Comparison of ENCODE assay signal across 6 cellular contexts in genomic region chr16:1379863-1380174, GRCh38. TPM values are rescaled to one million over a fixed set of nuclear protein-coding genes. Genes with fewer than 3 reads are reported as not detected.
DNase-seq lines count a peak whose midpoint lies in the region; ATAC-seq and TF ChIP-seq lines count a peak whose summit lies in the region.

No MANE protein-coding gene starts in this region.

- no peaks in the 10 kb centered on the region for H3K27me3 Mint-ChIP-seq in WTC11 (ENCODE audit: low read depth)
- H3K27me3 Mint-ChIP-seq in natural killer cell treated with Interleukin-12 subunit alpha and Interleukin-12 subunit beta and Interleukin-15 and Interleukin-18, amount 100 ng/mL, for 72 hours, result no peaks in the 10 kb centered on the region

- ATAC-seq in GM18505 (IDR thresholded peaks at IDR 0.05; ENCODE audit: unreplicated experiment) (peak; percentile 15), WTC11 (peak; percentile 78), GM19463 (IDR thresholded peaks at IDR 0.05; ENCODE audit: unreplicated experiment) (no peak)
- no peak for ATAC-seq in natural killer cell treated with Interleukin-12 subunit alpha and Interleukin-12 subunit beta and Interleukin-15 and Interleukin-18, amount 100 ng/mL, for 72 hours

- H3K27ac ChIP-seq in caudate nucleus (ENCODE audit: low read depth, low read length), result no peak overlapping the region

- peak overlapping the region; percentile 90; the same call in 1 of the 2 replicates for H3K27ac Mint-ChIP-seq in WTC11
- H3K27ac Mint-ChIP-seq in natural killer cell treated with Interleukin-12 subunit alpha and Interleukin-12 subunit beta and Interleukin-15 and Interleukin-18, amount 100 ng/mL, for 72 hours, result peak overlapping the region; percentile 49 to 62

- no peak for TF ChIP-seq POLR2A in GM18505 (IDR thresholded peaks at IDR 0.05; ENCODE audit: borderline replicate concordance, extremely low read depth, insufficient read depth, insufficient read length)

- DNase-seq in WTC11 (ENCODE audit: low spot score), result peak; percentile 79
- no peak for DNase-seq in natural killer cell treated with Interleukin-12 subunit alpha and Interleukin-12 subunit beta and Interleukin-15 and Interleukin-18, amount 100 ng/mL, for 72 hours (ENCODE audit: low spot score)
- no peak for DNase-seq in GM03348 (ENCODE audit: low spot score)
- no peak for DNase-seq in caudate nucleus (lab: John Stamatoyannopoulos, UW)

- peaks cover 2% of the 10 kb centered on the region; the same call in 1 of the 2 replicates for H3K36me3 Mint-ChIP-seq in WTC11
- no peaks in the 10 kb centered on the region for H3K36me3 Mint-ChIP-seq in natural killer cell treated with Interleukin-12 subunit alpha and Interleukin-12 subunit beta and Interleukin-15 and Interleukin-18, amount 100 ng/mL, for 72 hours

- TF ChIP-seq CTCF in WTC11 (IDR thresholded peaks at IDR 0.05), result no peak

- H3K4me3 Mint-ChIP-seq in WTC11, result peak overlapping the region; percentile 85
- H3K4me3 Mint-ChIP-seq in natural killer cell treated with Interleukin-12 subunit alpha and Interleukin-12 subunit beta and Interleukin-15 and Interleukin-18, amount 100 ng/mL, for 72 hours, result peak overlapping the region; percentile 82

- H3K9me3 Mint-ChIP-seq in WTC11, result no peaks in the 10 kb centered on the region
- H3K9me3 Mint-ChIP-seq in natural killer cell treated with Interleukin-12 subunit alpha and Interleukin-12 subunit beta and Interleukin-15 and Interleukin-18, amount 100 ng/mL, for 72 hours, result no peaks in the 10 kb centered on the region

- CTCF ChIA-PET in WTC11 (lab: Charles Lee), result interaction anchor here (0.5 to 3.1 kb wide), 16 partner anchors 9 to 659 kb away, joined by 3 to 31 read pairs (median 4); partner anchors contain the start of genes MAPK8IP3 and NPW

- POLR2A ChIA-PET in WTC11 (lab: Charles Lee), result interaction anchor here (1.4 kb wide), 2 partner anchors 28 to 37 kb away, joined by 3 to 12 read pairs; no protein-coding TSS in a partner anchor

- peaks cover 18% of the 10 kb centered on the region for H3K4me1 Mint-ChIP-seq in WTC11
- peaks cover 20 to 26% of the 10 kb centered on the region in 2 donors for H3K4me1 Mint-ChIP-seq in natural killer cell treated with Interleukin-12 subunit alpha and Interleukin-12 subunit beta and Interleukin-15 and Interleukin-18, amount 100 ng/mL, for 72 hours (ENCODE audit: low read depth in 2 of 2)

TF ChIP-seq in WTC11, 78 proteins besides CTCF, POLR2A, EP300 and RAD21 (continues in another document):
- TF ChIP-seq TEAD4 (CRISPR knock-in tag; IDR thresholded peaks at IDR 0.05) (no peak), MXD4 (CRISPR knock-in tag; IDR thresholded peaks at IDR 0.05; ENCODE audit: borderline replicate concordance) (no peak), MYBL2 (CRISPR knock-in tag; IDR thresholded peaks at IDR 0.05) (0 out of 2 replicates have a peak, but pooled peaks have one; percentile 12), NFE2L1 (CRISPR knock-in tag; IDR thresholded peaks at IDR 0.05) (no peak), IRF2 (CRISPR knock-in tag; IDR thresholded peaks at IDR 0.05; ENCODE audit: borderline replicate concordance, low read depth) (no peak), USF2 (CRISPR knock-in tag; IDR thresholded peaks at IDR 0.05) (no peak), RELA (CRISPR knock-in tag; IDR thresholded peaks at IDR 0.05; ENCODE audit: borderline replicate concordance) (no peak), OVOL2 (CRISPR knock-in tag; IDR thresholded peaks at IDR 0.05; ENCODE audit: borderline replicate concordance) (no peak), FOXK1 (CRISPR knock-in tag; IDR thresholded peaks at IDR 0.05) (no peak), CREM (CRISPR knock-in tag; IDR thresholded peaks at IDR 0.05) (no peak), CDX4 (CRISPR knock-in tag; IDR thresholded peaks at IDR 0.05; ENCODE audit: borderline replicate concordance) (no peak), FOXJ3 (CRISPR knock-in tag; IDR thresholded peaks at IDR 0.05; ENCODE audit: borderline replicate concordance) (no peak)
- TF ChIP-seq, protein P1, sequence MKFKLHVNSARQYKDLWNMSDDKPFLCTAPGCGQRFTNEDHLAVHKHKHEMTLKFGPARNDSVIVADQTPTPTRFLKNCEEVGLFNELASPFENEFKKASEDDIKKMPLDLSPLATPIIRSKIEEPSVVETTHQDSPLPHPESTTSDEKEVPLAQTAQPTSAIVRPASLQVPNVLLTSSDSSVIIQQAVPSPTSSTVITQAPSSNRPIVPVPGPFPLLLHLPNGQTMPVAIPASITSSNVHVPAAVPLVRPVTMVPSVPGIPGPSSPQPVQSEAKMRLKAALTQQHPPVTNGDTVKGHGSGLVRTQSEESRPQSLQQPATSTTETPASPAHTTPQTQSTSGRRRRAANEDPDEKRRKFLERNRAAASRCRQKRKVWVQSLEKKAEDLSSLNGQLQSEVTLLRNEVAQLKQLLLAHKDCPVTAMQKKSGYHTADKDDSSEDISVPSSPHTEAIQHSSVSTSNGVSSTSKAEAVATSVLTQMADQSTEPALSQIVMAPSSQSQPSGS (CRISPR knock-in tag; IDR thresholded peaks at IDR 0.05; ENCODE audit: borderline replicate concordance, low read depth), result no peak
- TF ChIP-seq, protein P2, sequence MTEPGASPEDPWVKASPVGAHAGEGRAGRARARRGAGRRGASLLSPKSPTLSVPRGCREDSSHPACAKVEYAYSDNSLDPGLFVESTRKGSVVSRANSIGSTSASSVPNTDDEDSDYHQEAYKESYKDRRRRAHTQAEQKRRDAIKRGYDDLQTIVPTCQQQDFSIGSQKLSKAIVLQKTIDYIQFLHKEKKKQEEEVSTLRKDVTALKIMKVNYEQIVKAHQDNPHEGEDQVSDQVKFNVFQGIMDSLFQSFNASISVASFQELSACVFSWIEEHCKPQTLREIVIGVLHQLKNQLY (CRISPR knock-in tag; IDR thresholded peaks at IDR 0.05), result no peak
- TF ChIP-seq, protein P3, sequence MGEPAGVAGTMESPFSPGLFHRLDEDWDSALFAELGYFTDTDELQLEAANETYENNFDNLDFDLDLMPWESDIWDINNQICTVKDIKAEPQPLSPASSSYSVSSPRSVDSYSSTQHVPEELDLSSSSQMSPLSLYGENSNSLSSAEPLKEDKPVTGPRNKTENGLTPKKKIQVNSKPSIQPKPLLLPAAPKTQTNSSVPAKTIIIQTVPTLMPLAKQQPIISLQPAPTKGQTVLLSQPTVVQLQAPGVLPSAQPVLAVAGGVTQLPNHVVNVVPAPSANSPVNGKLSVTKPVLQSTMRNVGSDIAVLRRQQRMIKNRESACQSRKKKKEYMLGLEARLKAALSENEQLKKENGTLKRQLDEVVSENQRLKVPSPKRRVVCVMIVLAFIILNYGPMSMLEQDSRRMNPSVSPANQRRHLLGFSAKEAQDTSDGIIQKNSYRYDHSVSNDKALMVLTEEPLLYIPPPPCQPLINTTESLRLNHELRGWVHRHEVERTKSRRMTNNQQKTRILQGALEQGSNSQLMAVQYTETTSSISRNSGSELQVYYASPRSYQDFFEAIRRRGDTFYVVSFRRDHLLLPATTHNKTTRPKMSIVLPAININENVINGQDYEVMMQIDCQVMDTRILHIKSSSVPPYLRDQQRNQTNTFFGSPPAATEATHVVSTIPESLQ (CRISPR knock-in tag; IDR thresholded peaks at IDR 0.05), result no peak
- TF ChIP-seq, protein P4, sequence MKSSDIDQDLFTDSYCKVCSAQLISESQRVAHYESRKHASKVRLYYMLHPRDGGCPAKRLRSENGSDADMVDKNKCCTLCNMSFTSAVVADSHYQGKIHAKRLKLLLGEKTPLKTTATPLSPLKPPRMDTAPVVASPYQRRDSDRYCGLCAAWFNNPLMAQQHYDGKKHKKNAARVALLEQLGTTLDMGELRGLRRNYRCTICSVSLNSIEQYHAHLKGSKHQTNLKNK (CRISPR knock-in tag; IDR thresholded peaks at IDR 0.05), result no peak
- TF ChIP-seq, protein P5, sequence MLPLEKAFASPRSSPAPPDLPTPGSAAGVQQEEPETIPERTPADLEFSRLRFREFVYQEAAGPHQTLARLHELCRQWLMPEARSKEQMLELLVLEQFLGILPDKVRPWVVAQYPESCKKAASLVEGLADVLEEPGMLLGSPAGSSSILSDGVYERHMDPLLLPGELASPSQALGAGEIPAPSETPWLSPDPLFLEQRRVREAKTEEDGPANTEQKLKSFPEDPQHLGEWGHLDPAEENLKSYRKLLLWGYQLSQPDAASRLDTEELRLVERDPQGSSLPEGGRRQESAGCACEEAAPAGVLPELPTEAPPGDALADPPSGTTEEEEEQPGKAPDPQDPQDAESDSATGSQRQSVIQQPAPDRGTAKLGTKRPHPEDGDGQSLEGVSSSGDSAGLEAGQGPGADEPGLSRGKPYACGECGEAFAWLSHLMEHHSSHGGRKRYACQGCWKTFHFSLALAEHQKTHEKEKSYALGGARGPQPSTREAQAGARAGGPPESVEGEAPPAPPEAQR (CRISPR knock-in tag; IDR thresholded peaks at IDR 0.05), result no peak

RNA-seq across cellular contexts. Expression of gene GNPTG, which starts 28.1 kb away (rescaled TPM):
- 31.1 to 39.1 TPM (median 35.9 TPM) in 3 replicates for total RNA-seq in WTC11 (2021)
- total RNA-seq in natural killer cell treated with Interleukin-12 subunit alpha and Interleukin-12 subunit beta and Interleukin-15 and Interleukin-18, amount 100 ng/mL, for 72 hours, result 10 to 100 TPM; 36.1 to 38.9 TPM

RNA-seq across cellular contexts. Expression of gene TSR3, which starts 28.1 kb away (rescaled TPM):
- 63.0 to 66.3 TPM (median 66.2 TPM) in 3 replicates for total RNA-seq in WTC11 (2021)
- 100 to 1,000 TPM in 1 of 2 donors, 10 to 100 TPM in 1; 57.4 to 108 TPM for total RNA-seq in natural killer cell treated with Interleukin-12 subunit alpha and Interleukin-12 subunit beta and Interleukin-15 and Interleukin-18, amount 100 ng/mL, for 72 hours

RNA-seq across cellular contexts. Expression of gene UNKL, which starts 34.7 kb away (rescaled TPM):
- total RNA-seq in WTC11 (2021), result 42.0 to 53.3 TPM (median 42.3 TPM) in 3 replicates
- total RNA-seq in natural killer cell treated with Interleukin-12 subunit alpha and Interleukin-12 subunit beta and Interleukin-15 and Interleukin-18, amount 100 ng/mL, for 72 hours, result 10 to 100 TPM; 25.4 to 72.1 TPM

RNA-seq across cellular contexts. Expression of gene UQCC4, which starts 40.7 kb away (rescaled TPM):
- 16.2 to 17.0 TPM (median 16.9 TPM) in 3 replicates for total RNA-seq in WTC11 (2021)
- total RNA-seq in natural killer cell treated with Interleukin-12 subunit alpha and Interleukin-12 subunit beta and Interleukin-15 and Interleukin-18, amount 100 ng/mL, for 72 hours, result 10 to 100 TPM; 18.4 to 31.1 TPM

RNA-seq across cellular contexts. Expression of gene BAIAP3, which starts 46.4 kb away (rescaled TPM):
- 15.2 to 18.8 TPM (median 16.5 TPM) in 3 replicates for total RNA-seq in WTC11 (2021)
- total RNA-seq in natural killer cell treated with Interleukin-12 subunit alpha and Interleukin-12 subunit beta and Interleukin-15 and Interleukin-18, amount 100 ng/mL, for 72 hours, result under 1 TPM; 0.17 to 0.31 TPM

Comparison
In these comparisons a context has a peak if more than half of its experiments do, and no peak if none do; other contexts are left out.
1. ATAC-seq: peak in GM18505 (single experiment) and WTC11 (single experiment); none in natural killer cell treated with Interleukin-12 subunit alpha and Interleukin-12 subunit beta and Interleukin-15 and Interleukin-18, amount 100 ng/mL, for 72 hours (0 of 2) and GM19463 (single experiment).